In the genomic region with DNA sequence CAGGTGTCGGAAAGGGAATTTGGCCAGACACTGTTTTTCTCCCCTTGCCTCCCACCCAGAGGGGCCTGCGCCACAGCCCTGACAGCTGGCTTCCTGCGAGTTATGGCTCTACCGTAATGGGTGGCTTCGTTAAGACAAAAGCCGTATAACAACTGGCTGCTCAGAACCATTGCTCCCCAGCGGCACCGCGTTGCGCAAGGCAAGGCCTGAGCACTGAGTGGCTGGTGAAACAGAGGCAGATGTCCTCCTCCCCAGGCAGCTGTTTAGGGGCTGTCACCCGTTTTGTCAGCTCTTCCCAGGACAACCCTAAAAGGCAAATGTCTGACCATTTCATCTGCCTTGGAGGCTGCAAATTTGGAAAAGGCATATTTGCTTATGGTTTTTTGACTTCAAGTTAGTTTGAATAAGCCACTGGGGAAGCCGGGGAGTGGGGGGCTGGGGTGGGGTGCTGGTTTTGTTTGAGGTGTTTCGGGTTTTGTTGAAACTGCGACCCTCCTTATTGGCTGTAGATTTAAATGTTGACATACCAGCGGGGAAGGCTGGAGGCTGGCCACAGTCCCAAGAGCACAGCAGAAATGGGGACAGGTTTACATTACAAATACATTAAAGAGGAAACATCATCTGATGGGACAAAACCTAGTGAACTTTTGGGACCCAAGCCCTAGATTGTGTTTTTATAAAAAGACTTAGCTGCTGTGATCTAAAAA, we compare ENCODE assay signal across 8 cellular contexts. TPM values are rescaled to one million over a fixed set of nuclear protein-coding genes. Genes with fewer than 3 reads are reported as not detected.
DNase-seq lines count a peak whose midpoint lies in the region; ATAC-seq, FAIRE-seq and TF ChIP-seq lines count a peak whose summit lies in the region.

No MANE protein-coding gene starts in this region.

- ATAC-seq in upper lobe of right lung, result peak; percentile 44
- no peak for ATAC-seq in GM19328 (IDR thresholded peaks at IDR 0.05; ENCODE audit: unreplicated experiment)

- H3K9ac ChIP-seq in GM23248 (no peak overlapping the region), OCI-LY3 (ENCODE audit: low read length) (no peak overlapping the region)

- peak; percentile 30 for DNase-seq in GM23248
- peak; percentile 8 for DNase-seq in astrocyte of the spinal cord (ENCODE audit: low read depth, low spot score)
- DNase-seq in middle frontal gyrus (ENCODE audit: extremely low spot score, low spot score), result peak; percentile 43
- DNase-seq in upper lobe of right lung, result no peak
- no peak for DNase-seq in OCI-M2 (lab: John Stamatoyannopoulos, UW; ENCODE audit: unreplicated experiment)
- no peak for DNase-seq in urothelium cell line (ENCODE audit: low spot score)

- H3K4me3 ChIP-seq in GM23248 (no peak overlapping the region), OCI-LY3 (ENCODE audit: low read length) (peak overlapping the region; percentile 87), astrocyte of the spinal cord (ENCODE audit: low read depth, low read length) (no peak overlapping the region), upper lobe of right lung (peak overlapping the region; percentile 60)

- intact Hi-C loops in upper lobe of right lung (cut with DNase I), result no loop called here

- H2AFZ ChIP-seq in GM23248, result no peak overlapping the region
- H2AFZ ChIP-seq in OCI-LY3 (ENCODE audit: low read depth, low read length), result no peak overlapping the region

- H3K9me3 ChIP-seq in GM23248 (ENCODE audit: low read depth) (no peaks in the 10 kb centered on the region), OCI-LY3 (ENCODE audit: insufficient read depth, low read length) (no peaks in the 10 kb centered on the region), upper lobe of right lung (no peaks in the 10 kb centered on the region)

- no peak overlapping the region for H3K4me2 ChIP-seq in GM23248 (ENCODE audit: unreplicated experiment)
- peak overlapping the region; percentile 96 for H3K4me2 ChIP-seq in OCI-LY3 (ENCODE audit: low read length)

- 0 out of 2 replicates have a peak, but pooled peaks cover 5% of the 10 kb centered on the region for H3K4me1 ChIP-seq in GM23248 (ENCODE audit: insufficient read depth)
- H3K4me1 ChIP-seq in OCI-LY3 (ENCODE audit: low read length), result peaks cover 27% of the 10 kb centered on the region
- H3K4me1 ChIP-seq in upper lobe of right lung, result peaks cover 14% of the 10 kb centered on the region

- H3F3A ChIP-seq in GM23248 (ENCODE audit: insufficient read depth), result no peaks in the 10 kb centered on the region

- no peaks in the 10 kb centered on the region for H3K9me2 ChIP-seq in GM23248 (ENCODE audit: insufficient read depth)

- H4K20me1 ChIP-seq in GM23248 (ENCODE audit: insufficient read depth) (no peaks in the 10 kb centered on the region), OCI-LY3 (ENCODE audit: insufficient read depth, low read length) (no peaks in the 10 kb centered on the region)

- H3K27me3 ChIP-seq in GM23248 (replicated peaks; ENCODE audit: insufficient read depth), result peaks cover 51% of the 10 kb centered on the region
- H3K27me3 ChIP-seq in OCI-LY3 (ENCODE audit: low read depth, low read length), result peaks cover 16% of the 10 kb centered on the region
- H3K27me3 ChIP-seq in upper lobe of right lung, result peaks cover 24% of the 10 kb centered on the region

- H3K36me3 ChIP-seq in GM23248 (ENCODE audit: low read depth), result no peaks in the 10 kb centered on the region
- no peaks in the 10 kb centered on the region for H3K36me3 ChIP-seq in OCI-LY3 (replicated peaks; ENCODE audit: low read depth, low read length)
- no peaks in the 10 kb centered on the region for H3K36me3 ChIP-seq in upper lobe of right lung

- in situ Hi-C loops in GM23248 (cut with MboI), result no loop called here
- in situ Hi-C loops in astrocyte of the spinal cord (cut with HindIII; ENCODE audit: low sequenced_read_pairs), result no loop called here

- H3K27ac ChIP-seq in GM23248, result no peak overlapping the region
- H3K27ac ChIP-seq in OCI-LY3 (ENCODE audit: low read length), result no peak overlapping the region
- H3K27ac ChIP-seq in upper lobe of right lung, result peak overlapping the region; percentile 83

- no peaks in the 10 kb centered on the region for H3K79me2 ChIP-seq in GM23248 (ENCODE audit: insufficient read depth)
- H3K79me2 ChIP-seq in OCI-LY3 (ENCODE audit: low read length), result no peaks in the 10 kb centered on the region

- no peak for FAIRE-seq in urothelium cell line (lab: Jason Lieb, UNC)

- WGBS in GM23248 (ENCODE audit: low coverage in 1 of 2, low lambda C conversion rate in 2 of 2, missing lambda C conversion rate in 2 of 2), 2 experiments, result 48 to 56% methylated on average over 15 of the region's 15 CpGs

- TF ChIP-seq CTCF in OCI-LY3 (IDR thresholded peaks at IDR 0.05; ENCODE audit: low read depth, low read length) (no peak), astrocyte of the spinal cord (IDR thresholded peaks at IDR 0.05; ENCODE audit: low read depth, low read length) (no peak), upper lobe of right lung (IDR thresholded peaks at IDR 0.05) (no peak)

RNA-seq across cellular contexts. Expression of a gene that starts 0.7 kb away (rescaled TPM):
- total RNA-seq in GM23248 (2014; rRNA removed; shearing (Covaris generic)), result not detected in 2 replicates
- polyA plus RNA-seq in GM23248 (2016; fragmentation: Nextera tagmentation; extraction: Ambion mirVana), result 0.04 TPM in 1 of 2 replicates, not detected in the other
- total RNA-seq in upper lobe of right lung, result 187 TPM

Comparison
In these comparisons a context has a peak if more than half of its experiments do, and no peak if none do; other contexts are left out.
1. DNase-seq: peak in GM23248 (single experiment), astrocyte of the spinal cord (single experiment) and middle frontal gyrus (single experiment); none in upper lobe of right lung (single experiment), OCI-M2 (single experiment) and urothelium cell line (single experiment).
2. H3K4me3 ChIP-seq: peak in OCI-LY3 (single experiment) and upper lobe of right lung (single experiment); none in GM23248 (single experiment) and astrocyte of the spinal cord (single experiment).
3. RNA of a gene that starts 0.7 kb away (total RNA-seq): 187 TPM in upper lobe of right lung (single experiment); not detected in GM23248; every median in the first group is over 100 times any median in the second.